ENCODE assay signal across 20 cellular contexts in the genomic region with DNA sequence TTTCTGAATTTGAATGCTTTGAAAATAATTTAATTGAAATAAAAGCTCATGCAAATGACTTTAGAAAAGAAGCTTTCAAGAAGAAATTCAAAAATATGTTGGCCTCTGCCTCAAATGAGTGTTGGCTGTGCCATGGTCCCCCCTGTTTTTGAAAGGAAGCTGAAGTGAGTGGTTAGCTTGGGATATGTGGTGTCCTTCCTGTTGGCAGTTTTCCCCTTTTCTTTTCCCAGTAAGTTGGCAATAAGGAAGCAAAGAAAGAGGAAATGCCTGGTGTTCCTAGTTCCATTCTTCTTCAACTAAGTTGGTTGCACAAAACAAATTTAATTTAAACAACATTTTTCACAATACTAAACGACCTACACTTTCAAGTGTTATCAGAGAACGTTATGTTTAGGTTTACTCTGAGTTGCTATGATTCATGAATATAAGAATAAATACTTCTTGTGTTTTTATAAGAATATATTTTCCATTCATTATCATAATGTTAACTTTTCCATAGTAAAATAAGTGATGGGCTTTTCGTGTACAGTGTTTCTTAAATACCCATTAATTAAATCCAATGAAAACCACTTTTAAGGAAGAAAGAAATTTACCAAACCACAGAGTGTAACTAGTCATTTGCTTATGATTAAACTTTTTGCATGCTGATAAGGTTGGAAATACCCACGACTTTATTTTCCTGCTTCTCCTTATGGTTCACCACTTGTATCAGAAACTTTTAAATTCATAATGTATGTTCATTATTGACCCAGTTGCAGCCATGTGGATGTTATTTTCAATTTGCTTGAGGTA. TPM values are rescaled to one million over a fixed set of nuclear protein-coding genes. Genes with fewer than 3 reads are reported as not detected.
DNase-seq lines count a peak whose midpoint lies in the region; ATAC-seq and TF ChIP-seq lines count a peak whose summit lies in the region.
"Had no signal": no experiment of that assay in that cellular context is flagged by ENCODE, and none has a peak within 500 bp of the region (broad histone marks: within the 10 kb centered on the region; RNA-seq: fewer than 3 reads in every experiment).

No MANE protein-coding gene starts in this region.

- POLR2A ChIA-PET in OCI-LY7 (lab: Charles Lee): interaction anchor here (0.6 to 18.1 kb wide), 7 partner anchors 16 to 69 kb away, joined by 3 to 532 read pairs (median 4); no protein-coding TSS in a partner anchor

- H3K27me3 Mint-ChIP-seq in stimulated activated naive CD8-positive, alpha-beta T cell treated with anti-CD3 and anti-CD28 coated beads, Interleukin-15, Interleukin-2, amounts not matched to agents 100 ng/mL and 50 ng/mL, for 24 hours: no peaks in the 10 kb centered on the region
- H3K27me3 Mint-ChIP-seq in stimulated activated naive CD8-positive, alpha-beta T cell treated with anti-CD3 and anti-CD28 coated beads, Interleukin-15, amount 100 ng/mL, for 72 hours: peaks cover 6% of the 10 kb centered on the region
- H3K27me3 Mint-ChIP-seq: CD4-positive, CD25-positive, alpha-beta regulatory T cell; effector memory CD8-positive, alpha-beta T cell had no signal

- peaks cover 98% of the 10 kb centered on the region for H3K79me2 ChIP-seq in OCI-LY7 (ENCODE audit: insufficient read depth, low read depth, low read length)

- H3K4me1 Mint-ChIP-seq in stimulated activated naive CD8-positive, alpha-beta T cell treated with anti-CD3 and anti-CD28 coated beads, Interleukin-15, Interleukin-2, amounts not matched to agents 100 ng/mL and 50 ng/mL, for 24 hours (ENCODE audit: low read depth): peaks cover 29% of the 10 kb centered on the region
- H3K4me1 Mint-ChIP-seq in stimulated activated naive CD8-positive, alpha-beta T cell treated with anti-CD3 and anti-CD28 coated beads, Interleukin-15, amount 100 ng/mL, for 72 hours: no peaks in the 10 kb centered on the region

- 66% methylated on average over 4 of the region's 4 CpGs for WGBS in suprapubic skin

- H3K9me2 ChIP-seq in OCI-LY7 (ENCODE audit: insufficient read depth, low read length): no peaks in the 10 kb centered on the region

- DNase-seq in stimulated activated naive CD8-positive, alpha-beta T cell treated with anti-CD3 and anti-CD28 coated beads, Interleukin-15, amount 100 ng/mL, for 72 hours: no peak
- DNase-seq in OCI-LY7 (ENCODE audit: low spot score) (no peak), dermis blood vessel endothelial cell (peak; percentile 52), suprapubic skin (ENCODE audit: low spot score in 2 of 2) (no peak), LoVo (ENCODE audit: low spot score) (no peak), NCI-H526 (lab: John Stamatoyannopoulos, UW) (no peak)
- DNase-seq: ACHN; activated CD4-positive, alpha-beta T cell treated with anti-CD3 and anti-CD28 coated beads, Interleukin-2, amount 50 U/mL, for 48 hours; activated naive CD4-positive, alpha-beta T cell; activated T-cell treated with anti-CD3 and anti-CD28 coated beads for 4 hours; CD4-positive, CD25-positive, alpha-beta regulatory T cell; DMS53; effector memory CD8-positive, alpha-beta T cell; left cardiac atrium; midbrain; stimulated activated CD4-positive, alpha-beta T cell treated with anti-CD3 and anti-CD28 coated beads, Interleukin-2, amount 100 ng/mL, for 48 hours; T-helper 1 cell had no signal

- peaks cover 29% of the 10 kb centered on the region for H3K36me3 ChIP-seq in OCI-LY7 (ENCODE audit: insufficient read depth, low read length)
- no peaks in the 10 kb centered on the region for H3K36me3 ChIP-seq in suprapubic skin

- no peak overlapping the region for H3K4me3 Mint-ChIP-seq in stimulated activated naive CD8-positive, alpha-beta T cell treated with anti-CD3 and anti-CD28 coated beads, Interleukin-15, Interleukin-2, amounts not matched to agents 100 ng/mL and 50 ng/mL, for 24 hours
- H3K4me3 Mint-ChIP-seq in stimulated activated naive CD8-positive, alpha-beta T cell treated with anti-CD3 and anti-CD28 coated beads, Interleukin-15, amount 100 ng/mL, for 72 hours: no peak overlapping the region
- H3K4me3 Mint-ChIP-seq: effector memory CD8-positive, alpha-beta T cell had no signal

- peak overlapping the region; percentile 58 for H3K27ac Mint-ChIP-seq in stimulated activated naive CD8-positive, alpha-beta T cell treated with anti-CD3 and anti-CD28 coated beads, Interleukin-15, Interleukin-2, amounts not matched to agents 100 ng/mL and 50 ng/mL, for 24 hours
- no peak overlapping the region for H3K27ac Mint-ChIP-seq in stimulated activated naive CD8-positive, alpha-beta T cell treated with anti-CD3 and anti-CD28 coated beads, Interleukin-15, amount 100 ng/mL, for 72 hours
- H3K27ac Mint-ChIP-seq: effector memory CD8-positive, alpha-beta T cell had no signal

- ATAC-seq in stimulated activated naive CD8-positive, alpha-beta T cell treated with anti-CD3 and anti-CD28 coated beads, Interleukin-15, amount 100 ng/mL, for 72 hours: no peak
- ATAC-seq in HG02884 (IDR thresholded peaks at IDR 0.05; ENCODE audit: unreplicated experiment): no peak
- ATAC-seq: effector memory CD8-positive, alpha-beta T cell; left cardiac atrium had no signal

- H3K4me3 ChIP-seq in OCI-LY7 (ENCODE audit: low read depth, low read length, poor library complexity, severe bottlenecking): no peak overlapping the region
- H3K4me3 ChIP-seq in suprapubic skin: no peak overlapping the region
- H3K4me3 ChIP-seq: skin epidermis had no signal

- no peaks in the 10 kb centered on the region for H3K9me3 Mint-ChIP-seq in stimulated activated naive CD8-positive, alpha-beta T cell treated with anti-CD3 and anti-CD28 coated beads, Interleukin-15, Interleukin-2, amounts not matched to agents 100 ng/mL and 50 ng/mL, for 24 hours
- H3K9me3 Mint-ChIP-seq in stimulated activated naive CD8-positive, alpha-beta T cell treated with anti-CD3 and anti-CD28 coated beads, Interleukin-15, amount 100 ng/mL, for 72 hours: no peaks in the 10 kb centered on the region
- H3K9me3 Mint-ChIP-seq: effector memory CD8-positive, alpha-beta T cell had no signal

- TF ChIP-seq POLR2A in suprapubic skin (IDR thresholded peaks at IDR 0.05): no peak

- no TSS peak for BruUV-seq in OCI-LY7 (replicated peaks; lab: Mats Ljungman, UMichigan)

- no peak for TF ChIP-seq CTCF in OCI-LY7 (conservative IDR thresholded peaks at IDR 0.05; ENCODE audit: low read length)
- TF ChIP-seq CTCF in suprapubic skin (IDR thresholded peaks at IDR 0.05): no peak

- peaks cover 84% of the 10 kb centered on the region for H3K4me1 ChIP-seq in OCI-LY7 (ENCODE audit: insufficient read depth, low read length, poor library complexity, severe bottlenecking)
- no peaks in the 10 kb centered on the region for H3K4me1 ChIP-seq in suprapubic skin

- H4K20me1 ChIP-seq in OCI-LY7 (ENCODE audit: insufficient read depth, low read length): no peaks in the 10 kb centered on the region

- peaks cover 4% of the 10 kb centered on the region; the same call in 1 of the 2 replicates for H3K9me3 ChIP-seq in OCI-LY7 (ENCODE audit: low read length)
- no peaks in the 10 kb centered on the region for H3K9me3 ChIP-seq in suprapubic skin

- H3K4me2 ChIP-seq in OCI-LY7 (ENCODE audit: low read length): peak overlapping the region; percentile 41

- H3K36me3 Mint-ChIP-seq in stimulated activated naive CD8-positive, alpha-beta T cell treated with anti-CD3 and anti-CD28 coated beads, Interleukin-15, Interleukin-2, amounts not matched to agents 100 ng/mL and 50 ng/mL, for 24 hours (ENCODE audit: low read depth): no peaks in the 10 kb centered on the region
- H3K36me3 Mint-ChIP-seq: CD4-positive, CD25-positive, alpha-beta regulatory T cell had no signal

- no peak overlapping the region for H2AFZ ChIP-seq in OCI-LY7 (ENCODE audit: low read length)

- CTCF ChIA-PET in OCI-LY7 (lab: Charles Lee; ENCODE audit: unreplicated experiment): interaction anchor here (0.7 kb wide), 1 partner anchor 163 kb away, joined by 3 read pairs; no protein-coding TSS in a partner anchor

- TF ChIP-seq EP300 in suprapubic skin (IDR thresholded peaks at IDR 0.05): no peak

- H3K27ac ChIP-seq in OCI-LY7 (ENCODE audit: low read depth, low read length, poor library complexity, severe bottlenecking) (peak overlapping the region; percentile 15), suprapubic skin (no peak overlapping the region)

- H3K27me3 ChIP-seq in suprapubic skin: no peaks in the 10 kb centered on the region

- intact Hi-C loops in OCI-LY7 (cut with micrococcal nuclease; ENCODE audit: unreplicated experiment): no loop called here

RNA-seq across cellular contexts. Expression of gene HDAC9, which starts 7.7 kb away (rescaled TPM):
- total RNA-seq in OCI-LY7 (2014; rRNA removed; shearing (Covaris generic)): 90.3 and 91.7 TPM in 2 replicates
- total RNA-seq in OCI-LY7 (2022) (58.8 and 68.2 TPM in 2 replicates), dermis blood vessel endothelial cell (2.7 and 3.9 TPM in 2 replicates), suprapubic skin (1 to 10 TPM; 3.4 to 7.2 (median 4.5) TPM)

Comparison
In these comparisons a context has a peak if more than half of its experiments do, and no peak if none do; other contexts are left out.
1. RNA of gene HDAC9, which starts 7.7 kb away (total RNA-seq): 58.8 to 91.7 TPM in OCI-LY7; 3.4 to 7.2 TPM in suprapubic skin and 2.7 to 3.9 TPM in dermis blood vessel endothelial cell; every median in the first group is over 4 times any median in the second.